Comparison of ENCODE assay signal across 12 cellular contexts in genomic region chr9:94697972-94698581, GRCh38.
DNase-seq lines count a peak whose midpoint lies in the region; ATAC-seq lines count a peak whose summit lies in the region.
"Had no signal": no experiment of that assay in that cellular context is flagged by ENCODE, and none has a peak within 500 bp of the region (broad histone marks: within the 10 kb centered on the region; RNA-seq: fewer than 3 reads in every experiment).

No MANE protein-coding gene starts in this region.

- no peak overlapping the region for H3K4me3 ChIP-seq in adipocyte (ENCODE audit: low read length)
- H3K4me3 ChIP-seq: PC-9 had no signal

- no peak overlapping the region for H3K9ac ChIP-seq in adipocyte (ENCODE audit: low read length)

- no peak for ATAC-seq in HG02884 (IDR thresholded peaks at IDR 0.05; ENCODE audit: unreplicated experiment)
- ATAC-seq: naive thymus-derived CD4-positive, alpha-beta T cell had no signal

- no peaks in the 10 kb centered on the region for H3K36me3 ChIP-seq in adipocyte (ENCODE audit: control insufficient read depth, insufficient read depth, low read length, severe bottlenecking)

- DNase-seq in NCI-H748 (lab: John Stamatoyannopoulos, UW; ENCODE audit: unreplicated experiment): peak; percentile 43
- DNase-seq in NCI-H748 treated with DMSO at 0.1 percent for 48 hours (lab: John Stamatoyannopoulos, UW): no peak
- peak; percentile 88 for DNase-seq in adipocyte (ENCODE audit: low read depth)
- DNase-seq in iris pigment epithelial cell (ENCODE audit: low read depth): peak; percentile 67
- peak; percentile 57 for DNase-seq in stromal cell of bone marrow (ENCODE audit: low read depth)
- DNase-seq in activated naive CD4-positive, alpha-beta T cell (lab: John Stamatoyannopoulos, UW): no peak
- DNase-seq in superior temporal gyrus (ENCODE audit: extremely low spot score): no peak
- DNase-seq: activated B cell treated with CpG ODN at 0.5 μM for 24 hours; naive thymus-derived CD4-positive, alpha-beta T cell; NCI-H1105 had no signal

- no peaks in the 10 kb centered on the region for H3K27me3 ChIP-seq in adipocyte (replicated peaks; ENCODE audit: control insufficient read depth, insufficient read depth, low read length)

- H3K4me1 ChIP-seq in adipocyte (ENCODE audit: control insufficient read depth, insufficient read depth, low read length): peaks cover 10% of the 10 kb centered on the region

- no peaks in the 10 kb centered on the region for H3K9me3 ChIP-seq in adipocyte (ENCODE audit: control insufficient read depth, low read length)

Comparison
In these comparisons a context has a peak if more than half of its experiments do, and no peak if none do; other contexts are left out.
1. DNase-seq: peak in NCI-H748 (single experiment), adipocyte (single experiment), iris pigment epithelial cell (single experiment) and stromal cell of bone marrow (single experiment); none in NCI-H748 treated with DMSO at 0.1 percent for 48 hours (single experiment), activated naive CD4-positive, alpha-beta T cell (0 of 4) and superior temporal gyrus (single experiment).